In the genomic region with DNA sequence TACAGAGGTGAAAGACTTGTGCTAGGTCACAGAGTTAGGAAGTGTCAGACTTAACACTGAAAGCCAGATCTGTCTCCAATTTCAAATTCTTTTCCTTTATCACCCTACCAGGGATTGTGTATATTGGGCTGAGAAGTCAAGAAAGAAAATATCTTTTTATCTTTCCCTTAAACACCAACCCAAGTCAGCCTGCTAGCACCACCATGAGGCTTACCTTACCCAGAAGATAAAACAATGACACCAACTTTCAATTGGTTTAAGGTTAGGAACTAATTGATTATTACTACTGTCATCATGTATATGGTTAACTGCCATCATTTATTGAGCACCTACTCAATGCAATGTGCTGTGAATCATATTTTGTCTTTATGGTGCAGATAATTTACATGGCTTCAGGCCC, we compare ENCODE assay signal across 18 cellular contexts.
DNase-seq lines count a peak whose midpoint lies in the region; ATAC-seq and TF ChIP-seq lines count a peak whose summit lies in the region.
"Had no signal": no experiment of that assay in that cellular context is flagged by ENCODE, and none has a peak within 500 bp of the region (broad histone marks: within the 10 kb centered on the region; RNA-seq: fewer than 3 reads in every experiment).

No MANE protein-coding gene starts in this region.

- H3K4me2 ChIP-seq in hepatocyte = no peak overlapping the region
- H3K4me2 ChIP-seq: A549 had no signal

- no peaks in the 10 kb centered on the region for H3K36me3 Mint-ChIP-seq in endodermal cell (ENCODE audit: low read depth)
- no peaks in the 10 kb centered on the region for H3K36me3 Mint-ChIP-seq in naive thymus-derived CD4-positive, alpha-beta T cell

- POLR2A ChIA-PET in naive thymus-derived CD4-positive, alpha-beta T cell (lab: Charles Lee) = no interaction called here

- TF ChIP-seq CTCF in AG10803 (conservative IDR thresholded peaks at IDR 0.05; ENCODE audit: low read length) (no peak; the same call in 1 of the 2 replicates), endodermal cell (conservative IDR thresholded peaks at IDR 0.05) (peak; percentile 12), hepatocyte (IDR thresholded peaks at IDR 0.05; ENCODE audit: poor library complexity) (no peak)

- no peak overlapping the region for H2AFZ ChIP-seq in hepatocyte
- H2AFZ ChIP-seq: GM23248 had no signal

- no peaks in the 10 kb centered on the region for H3K9me2 ChIP-seq in hepatocyte (replicated peaks; ENCODE audit: insufficient read depth)

- no peaks in the 10 kb centered on the region for H3K27me3 Mint-ChIP-seq in endodermal cell (ENCODE audit: insufficient read depth)
- peaks cover 0 to 11% (median 5%) of the 10 kb centered on the region in 5 donors for H3K27me3 Mint-ChIP-seq in naive thymus-derived CD4-positive, alpha-beta T cell

- H3K9me3 Mint-ChIP-seq in endodermal cell = no peaks in the 10 kb centered on the region
- H3K9me3 Mint-ChIP-seq in naive thymus-derived CD4-positive, alpha-beta T cell = peaks cover 0 to 4% (median 0%) of the 10 kb centered on the region in 11 donors

- H3K4me1 ChIP-seq in endodermal cell (ENCODE audit: control insufficient read depth, insufficient read depth, low read length) = no peaks in the 10 kb centered on the region
- no peaks in the 10 kb centered on the region for H3K4me1 ChIP-seq in naive thymus-derived CD4-positive, alpha-beta T cell (ENCODE audit: control insufficient read depth in 2 of 2, insufficient read depth in 2 of 2, low read length in 2 of 2)
- no peaks in the 10 kb centered on the region for H3K4me1 ChIP-seq in hepatocyte (ENCODE audit: insufficient read depth)
- H3K4me1 ChIP-seq: A549, Caco-2 had no signal

- intact Hi-C loops in naive thymus-derived CD4-positive, alpha-beta T cell (cut with micrococcal nuclease) = no loop called here

- H3K4me3 Mint-ChIP-seq in endodermal cell = no peak overlapping the region
- no peak overlapping the region for H3K4me3 Mint-ChIP-seq in naive thymus-derived CD4-positive, alpha-beta T cell

- no peaks in the 10 kb centered on the region for H4K20me1 ChIP-seq in hepatocyte (ENCODE audit: insufficient read depth, poor library complexity, severe bottlenecking)

- H3K79me2 ChIP-seq in hepatocyte = no peaks in the 10 kb centered on the region

- no peaks in the 10 kb centered on the region for H3K4me1 Mint-ChIP-seq in endodermal cell
- H3K4me1 Mint-ChIP-seq in naive thymus-derived CD4-positive, alpha-beta T cell = no peaks in the 10 kb centered on the region

- no peak for ATAC-seq in HG03565 (IDR thresholded peaks at IDR 0.05; ENCODE audit: unreplicated experiment)
- no peak for ATAC-seq in naive thymus-derived CD4-positive, alpha-beta T cell
- ATAC-seq: A549, HCT116, Panc1 had no signal

- H3K27ac ChIP-seq in endodermal cell (ENCODE audit: low read depth, low read length) (no peak overlapping the region), hepatocyte (no peak overlapping the region)
- H3K27ac ChIP-seq in naive thymus-derived CD4-positive, alpha-beta T cell (ENCODE audit: low read depth, low read length) = no peak overlapping the region
- H3K27ac ChIP-seq: A549, GM23248 had no signal

- H3K27ac Mint-ChIP-seq in endodermal cell = no peak overlapping the region
- H3K27ac Mint-ChIP-seq in naive thymus-derived CD4-positive, alpha-beta T cell = no peak overlapping the region

- no peak overlapping the region for H3K9ac ChIP-seq in endodermal cell (ENCODE audit: extremely low read depth, low read length, poor library complexity, severe bottlenecking)
- H3K9ac ChIP-seq: GM23248 had no signal

- H3K9me3 ChIP-seq in endodermal cell (ENCODE audit: control insufficient read depth, low read length) (peaks cover 5% of the 10 kb centered on the region), hepatocyte (ENCODE audit: low read depth) (no peaks in the 10 kb centered on the region)
- H3K9me3 ChIP-seq in naive thymus-derived CD4-positive, alpha-beta T cell (ENCODE audit: control insufficient read depth in 2 of 3, low read length in 3 of 3) = no peaks in the 10 kb centered on the region
- H3K9me3 ChIP-seq: A549, Caco-2 had no signal

- in situ Hi-C loops in SK-MEL-5 (cut with HindIII; ENCODE audit: low pct_unique_long_range_greater_than_20kb, low sequenced_read_pairs) = no loop called here

- H3K4me3 ChIP-seq in AG10803 (ENCODE audit: low read length) (no peak overlapping the region), endodermal cell (ENCODE audit: low read length) (no peak overlapping the region), hepatocyte (no peak overlapping the region)
- H3K4me3 ChIP-seq in naive thymus-derived CD4-positive, alpha-beta T cell (ENCODE audit: low read length) = no peak overlapping the region
- H3K4me3 ChIP-seq: A549, GM23248 had no signal

- H3K27me3 ChIP-seq in endodermal cell (ENCODE audit: control insufficient read depth, insufficient read depth, low read length, poor library complexity, severe bottlenecking) (no peaks in the 10 kb centered on the region), hepatocyte (no peaks in the 10 kb centered on the region)
- H3K27me3 ChIP-seq in naive thymus-derived CD4-positive, alpha-beta T cell (ENCODE audit: control insufficient read depth in 2 of 2, insufficient read depth in 2 of 2, low read length in 2 of 2) = no peaks in the 10 kb centered on the region

- H3K36me3 ChIP-seq in endodermal cell (ENCODE audit: control insufficient read depth, insufficient read depth, low read length) (no peaks in the 10 kb centered on the region), hepatocyte (replicated peaks; ENCODE audit: insufficient read depth, low read depth) (no peaks in the 10 kb centered on the region)
- no peaks in the 10 kb centered on the region for H3K36me3 ChIP-seq in naive thymus-derived CD4-positive, alpha-beta T cell (ENCODE audit: control insufficient read depth in 2 of 3, insufficient read depth in 3 of 3, low read length in 3 of 3)

- CTCF ChIA-PET in naive thymus-derived CD4-positive, alpha-beta T cell (lab: Charles Lee) = no interaction called here

- DNase-seq in AG10803 (ENCODE audit: low read depth) = peak; percentile 1
- peak; percentile 32 for DNase-seq in SK-MEL-5 (ENCODE audit: low read depth, low spot score)
- DNase-seq in endodermal cell = no peak
- DNase-seq in myocyte (ENCODE audit: low read depth) = peak; percentile 10
- DNase-seq in naive thymus-derived CD4-positive, alpha-beta T cell = no peak
- no peak for DNase-seq in NCI-H2107 treated with DMSO at 0.1 percent for 48 hours (lab: John Stamatoyannopoulos, UW; ENCODE audit: unreplicated experiment)
- DNase-seq in hepatocyte (ENCODE audit: low spot score) = no peak
- DNase-seq: Caco-2, EL, GM23248, NCI-H1930, NCI-H510A, NCI-H82, Right ventricle myocardium superior had no signal

Comparison
In these comparisons a context has a peak if more than half of its experiments do, and no peak if none do; other contexts are left out.
1. DNase-seq: peak in AG10803 (single experiment), SK-MEL-5 (single experiment) and myocyte (single experiment); none in endodermal cell (single experiment), naive thymus-derived CD4-positive, alpha-beta T cell (0 of 9), NCI-H2107 treated with DMSO at 0.1 percent for 48 hours (single experiment) and hepatocyte (single experiment).